ENCODE assay signal across 1 cellular context in genomic region chr20:59976196-59976847, GRCh38.
TF ChIP-seq lines count a peak whose summit lies in the region.

No MANE protein-coding gene starts in this region.

TF ChIP-seq in SK-N-SH, 30 proteins besides CTCF, POLR2A, EP300 and RAD21 (continued from another document):
- TF ChIP-seq, protein P1, sequence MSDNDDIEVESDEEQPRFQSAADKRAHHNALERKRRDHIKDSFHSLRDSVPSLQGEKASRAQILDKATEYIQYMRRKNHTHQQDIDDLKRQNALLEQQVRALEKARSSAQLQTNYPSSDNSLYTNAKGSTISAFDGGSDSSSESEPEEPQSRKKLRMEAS (IDR thresholded peaks at IDR 0.05; ENCODE audit: low read depth) = no peak
- TF ChIP-seq SMC3 (IDR thresholded peaks at IDR 0.05; ENCODE audit: low read depth, low read length) (no peak), CHD2 (IDR thresholded peaks at IDR 0.05; ENCODE audit: low read length, partially characterized antibody) (no peak), FOSL2 (IDR thresholded peaks at IDR 0.05; ENCODE audit: borderline replicate concordance, low read depth) (no peak), GABPA (IDR thresholded peaks at IDR 0.05; ENCODE audit: low read depth) (no peak), GATA2 (CRISPR knock-in tag; IDR thresholded peaks at IDR 0.05) (no peak), JUND (IDR thresholded peaks at IDR 0.05) (no peak), USF2 (IDR thresholded peaks at IDR 0.05; ENCODE audit: borderline replicate concordance, low read depth, low read length) (no peak), TCF12 (IDR thresholded peaks at IDR 0.05) (no peak), FOXM1 (IDR thresholded peaks at IDR 0.05; ENCODE audit: low read depth) (no peak), MEF2A (IDR thresholded peaks at IDR 0.05; ENCODE audit: borderline replicate concordance, low read depth) (no peak), YY1 (IDR thresholded peaks at IDR 0.05; ENCODE audit: low read depth) (no peak), RXRA (IDR thresholded peaks at IDR 0.05; ENCODE audit: borderline replicate concordance, low read depth) (no peak), POLR2AphosphoS5 (IDR thresholded peaks at IDR 0.05; ENCODE audit: low read depth, low read length) (no peak)
- TF ChIP-seq, protein P2, sequence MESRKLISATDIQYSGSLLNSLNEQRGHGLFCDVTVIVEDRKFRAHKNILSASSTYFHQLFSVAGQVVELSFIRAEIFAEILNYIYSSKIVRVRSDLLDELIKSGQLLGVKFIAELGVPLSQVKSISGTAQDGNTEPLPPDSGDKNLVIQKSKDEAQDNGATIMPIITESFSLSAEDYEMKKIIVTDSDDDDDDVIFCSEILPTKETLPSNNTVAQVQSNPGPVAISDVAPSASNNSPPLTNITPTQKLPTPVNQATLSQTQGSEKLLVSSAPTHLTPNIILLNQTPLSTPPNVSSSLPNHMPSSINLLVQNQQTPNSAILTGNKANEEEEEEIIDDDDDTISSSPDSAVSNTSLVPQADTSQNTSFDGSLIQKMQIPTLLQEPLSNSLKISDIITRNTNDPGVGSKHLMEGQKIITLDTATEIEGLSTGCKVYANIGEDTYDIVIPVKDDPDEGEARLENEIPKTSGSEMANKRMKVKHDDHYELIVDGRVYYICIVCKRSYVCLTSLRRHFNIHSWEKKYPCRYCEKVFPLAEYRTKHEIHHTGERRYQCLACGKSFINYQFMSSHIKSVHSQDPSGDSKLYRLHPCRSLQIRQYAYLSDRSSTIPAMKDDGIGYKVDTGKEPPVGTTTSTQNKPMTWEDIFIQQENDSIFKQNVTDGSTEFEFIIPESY (IDR thresholded peaks at IDR 0.05; ENCODE audit: borderline replicate concordance, low read depth) = no peak
